In the genomic region with DNA sequence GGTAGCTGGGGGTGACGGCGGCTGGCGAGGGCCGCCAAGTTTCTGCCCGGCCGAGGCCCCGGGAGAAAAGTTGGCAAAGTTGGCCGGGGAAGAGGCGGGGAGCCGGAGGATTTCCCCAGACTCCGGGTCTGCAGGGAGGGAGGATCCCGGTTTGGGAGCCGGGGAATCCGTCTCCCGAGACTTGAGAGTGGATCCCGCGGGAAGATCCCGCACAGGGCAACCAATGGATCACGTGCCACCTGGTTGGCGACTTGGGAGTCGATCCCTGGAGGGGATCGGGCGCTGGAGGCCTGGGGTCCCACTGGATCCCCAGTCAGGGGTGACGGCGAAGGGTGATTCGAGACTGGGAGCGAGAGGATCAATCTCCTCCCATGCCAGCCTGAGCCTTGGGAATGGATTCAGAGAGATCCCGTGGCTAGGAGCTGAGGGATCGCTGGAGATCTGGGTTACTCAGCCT, we compare ENCODE assay signal across 8 cellular contexts. TPM values are rescaled to one million over a fixed set of nuclear protein-coding genes. Genes with fewer than 3 reads are reported as not detected.
DNase-seq lines count a peak whose midpoint lies in the region; ATAC-seq and TF ChIP-seq lines count a peak whose summit lies in the region.

No MANE protein-coding gene starts in this region.

- ATAC-seq in natural killer cell treated with Interleukin-12 subunit alpha and Interleukin-12 subunit beta and Interleukin-15 and Interleukin-18, amount 100 ng/mL, for 72 hours = no peak
- ATAC-seq in activated CD4-positive, CD25-positive, alpha-beta regulatory T cell treated with anti-CD3 and anti-CD28 coated beads, Interleukin-2, amount 50 U/mL, for 24 hours = no peak

- H3K27me3 ChIP-seq in BLaER1 (peaks cover 11% of the 10 kb centered on the region), fibroblast of lung (ENCODE audit: control insufficient read depth, insufficient read depth, low read length) (peaks cover 3% of the 10 kb centered on the region)

- H3K36me3 Mint-ChIP-seq in HFFc6 (ENCODE audit: low read depth) = no peaks in the 10 kb centered on the region; the same call in 1 of the 2 replicates
- no peaks in the 10 kb centered on the region for H3K36me3 Mint-ChIP-seq in natural killer cell treated with Interleukin-12 subunit alpha and Interleukin-12 subunit beta and Interleukin-15 and Interleukin-18, amount 100 ng/mL, for 72 hours

- peaks cover 19% of the 10 kb centered on the region for H3K4me1 Mint-ChIP-seq in HFFc6 (ENCODE audit: low read depth)
- H3K4me1 Mint-ChIP-seq in natural killer cell treated with Interleukin-12 subunit alpha and Interleukin-12 subunit beta and Interleukin-15 and Interleukin-18, amount 100 ng/mL, for 72 hours (ENCODE audit: low read depth in 2 of 2) = peaks cover 22% of the 10 kb centered on the region in 2 donors

- no peaks in the 10 kb centered on the region for H3K79me2 ChIP-seq in fibroblast of lung (ENCODE audit: control insufficient read depth, insufficient read depth, low read length)

- peak overlapping the region; percentile 62 for H2AFZ ChIP-seq in fibroblast of lung (ENCODE audit: low read length)

- H3K36me3 ChIP-seq in BLaER1 = no peaks in the 10 kb centered on the region
- H3K36me3 ChIP-seq in fibroblast of lung (ENCODE audit: control insufficient read depth, insufficient read depth, low read length) = no peaks in the 10 kb centered on the region

- H3K4me2 ChIP-seq in BLaER1 (peak overlapping the region; percentile 89), fibroblast of lung (ENCODE audit: extremely low read depth, insufficient read depth, low read length) (peak overlapping the region; percentile 95)

- peaks cover 5% of the 10 kb centered on the region for H3K27me3 Mint-ChIP-seq in HFFc6 (ENCODE audit: insufficient read depth)
- H3K27me3 Mint-ChIP-seq in natural killer cell treated with Interleukin-12 subunit alpha and Interleukin-12 subunit beta and Interleukin-15 and Interleukin-18, amount 100 ng/mL, for 72 hours = peaks cover 41 to 53% of the 10 kb centered on the region in 2 donors

- H3K9ac ChIP-seq in BLaER1 = peak overlapping the region; percentile 36; the same call in 1 of the 2 replicates
- no peak overlapping the region for H3K9ac ChIP-seq in fibroblast of lung (ENCODE audit: insufficient read depth, low read length)

- H4K20me1 ChIP-seq in BLaER1 (no peaks in the 10 kb centered on the region), fibroblast of lung (ENCODE audit: control insufficient read depth, extremely low read depth, insufficient read depth, low read length) (no peaks in the 10 kb centered on the region)

- H3K27ac ChIP-seq in BLaER1 (no peak overlapping the region), VCaP (peak overlapping the region; percentile 93), fibroblast of lung (ENCODE audit: insufficient read depth, low read length) (no peak overlapping the region)

- H3K4me1 ChIP-seq in BLaER1 = peaks cover 14% of the 10 kb centered on the region
- H3K4me1 ChIP-seq in fibroblast of lung (ENCODE audit: control insufficient read depth, extremely low read depth, insufficient read depth, low read length) = peaks cover 2% of the 10 kb centered on the region

- H3K4me3 Mint-ChIP-seq in HFFc6 = peak overlapping the region; percentile 94
- H3K4me3 Mint-ChIP-seq in natural killer cell treated with Interleukin-12 subunit alpha and Interleukin-12 subunit beta and Interleukin-15 and Interleukin-18, amount 100 ng/mL, for 72 hours = peak overlapping the region; percentile 64

- in situ Hi-C loops in KBM-7 (cut with MboI; ENCODE audit: low pct_unique_long_range_greater_than_20kb, low sequenced_read_pairs) = no loop called here

- peak overlapping the region; percentile 93; the same call in 1 of the 2 replicates for H3K27ac Mint-ChIP-seq in HFFc6
- H3K27ac Mint-ChIP-seq in natural killer cell treated with Interleukin-12 subunit alpha and Interleukin-12 subunit beta and Interleukin-15 and Interleukin-18, amount 100 ng/mL, for 72 hours = no peak overlapping the region

- H3K4me3 ChIP-seq in BLaER1 (peak overlapping the region; percentile 69), fibroblast of lung (replicated peaks in 1 of 4; ENCODE audit: control extremely low read depth in 1 of 4, insufficient read depth in 1 of 4, low read depth in 3 of 4, low read length in 4 of 4) (peak overlapping the region; percentile 22 to 66 (median 38))

- DNase-seq in HFFc6 (peak; percentile 43), fibroblast of lung (ENCODE audit: low read depth in 2 of 2) (peak; percentile 47), KBM-7 (no peak), GF-D8 (lab: John Stamatoyannopoulos, UW) (no peak)
- no peak for DNase-seq in natural killer cell treated with Interleukin-12 subunit alpha and Interleukin-12 subunit beta and Interleukin-15 and Interleukin-18, amount 100 ng/mL, for 72 hours (ENCODE audit: low spot score)

- TF ChIP-seq CTCF in HFFc6 (IDR thresholded peaks at IDR 0.05) (no peak), VCaP (conservative IDR thresholded peaks at IDR 0.05) (no peak), fibroblast of lung (conservative IDR thresholded peaks at IDR 0.05 in 1 of 2, IDR thresholded peaks at IDR 0.05 in 1 of 2; ENCODE audit: low read depth in 1 of 2, low read length in 2 of 2) (no peak)

- H3K9me3 ChIP-seq in BLaER1 (no peaks in the 10 kb centered on the region), fibroblast of lung (ENCODE audit: control insufficient read depth, insufficient read depth, low read depth, low read length) (no peaks in the 10 kb centered on the region)

- peaks cover 7% of the 10 kb centered on the region for H3K9me3 Mint-ChIP-seq in HFFc6
- H3K9me3 Mint-ChIP-seq in natural killer cell treated with Interleukin-12 subunit alpha and Interleukin-12 subunit beta and Interleukin-15 and Interleukin-18, amount 100 ng/mL, for 72 hours = no peaks in the 10 kb centered on the region

RNA-seq across cellular contexts. Expression of a gene that starts 0.3 kb away (rescaled TPM):
- 1 to 10 TPM; 1.3 to 5.0 (median 1.6) TPM for total RNA-seq in HFFc6 (2021; fragmentation: NEBNext Ultra II Directional; extraction: Animal tissue kit (Norgen Biotek cat#: 25700))
- total RNA-seq in fibroblast of lung = 0.77 and 1.3 TPM in 2 replicates
- polyA plus RNA-seq in fibroblast of lung = 0.34 and 0.69 TPM in 2 replicates
- polyA plus RNA-seq in fibroblast of lung (2012) = 0.40 and 0.60 TPM in 2 replicates
- 0.74 and 1.1 TPM in 2 replicates for polyA minus RNA-seq in fibroblast of lung (ENCODE audit: low replicate concordance)
- 10 to 100 TPM; 11.7 to 21.3 TPM for total RNA-seq in natural killer cell treated with Interleukin-12 subunit alpha and Interleukin-12 subunit beta and Interleukin-15 and Interleukin-18, amount 100 ng/mL, for 72 hours

RNA-seq across cellular contexts. Expression of a gene that starts 6.4 kb away (rescaled TPM):
- total RNA-seq in HFFc6 (2021; fragmentation: NEBNext Ultra II Directional; extraction: Animal tissue kit (Norgen Biotek cat#: 25700)) = not detected
- total RNA-seq in fibroblast of lung = not detected in 2 replicates
- polyA plus RNA-seq in fibroblast of lung = not detected in 2 replicates
- polyA plus RNA-seq in fibroblast of lung (2012) = not detected in 2 replicates
- not detected in 2 replicates for polyA minus RNA-seq in fibroblast of lung (ENCODE audit: low replicate concordance)
- not detected for total RNA-seq in natural killer cell treated with Interleukin-12 subunit alpha and Interleukin-12 subunit beta and Interleukin-15 and Interleukin-18, amount 100 ng/mL, for 72 hours

Comparison
In these comparisons a context has a peak if more than half of its experiments do, and no peak if none do; other contexts are left out.
1. DNase-seq: peak in HFFc6 (single experiment) and fibroblast of lung (2 of 2); none in natural killer cell treated with Interleukin-12 subunit alpha and Interleukin-12 subunit beta and Interleukin-15 and Interleukin-18, amount 100 ng/mL, for 72 hours (single experiment), KBM-7 (single experiment) and GF-D8 (single experiment).